ENCODE assay signal across 13 cellular contexts in genomic region chr15:44532689-44533088, GRCh38. TPM values are rescaled to one million over a fixed set of nuclear protein-coding genes. Genes with fewer than 3 reads are reported as not detected.
DNase-seq lines count a peak whose midpoint lies in the region; ATAC-seq and TF ChIP-seq lines count a peak whose summit lies in the region.
"Had no signal": no experiment of that assay in that cellular context is flagged by ENCODE, and none has a peak within 500 bp of the region (broad histone marks: within the 10 kb centered on the region; RNA-seq: fewer than 3 reads in every experiment).

No MANE protein-coding gene starts in this region.

- H3K4me1 ChIP-seq in Karpas-422 (ENCODE audit: low read length) = peaks cover 8% of the 10 kb centered on the region

- no peak for DNase-seq in activated CD4-positive, alpha-beta T cell treated with anti-CD3 and anti-CD28 coated beads for 36 hours
- DNase-seq in activated CD4-positive, alpha-beta T cell treated with anti-CD3 and anti-CD28 coated beads, Interleukin-2, amount 50 U/mL, for 48 hours = no peak
- DNase-seq in Karpas-422 (peak; percentile 55), MCF 10A (ENCODE audit: unreplicated experiment) (no peak), natural killer cell (no peak)
- no peak for DNase-seq in activated CD8-positive, alpha-beta T cell treated with anti-CD3 and anti-CD28 coated beads, Interleukin-2, amount 10 ng/mL, durations not matched to agents 7 days and 5 days
- no peak for DNase-seq in stimulated activated effector memory CD8-positive, alpha-beta T cell treated with anti-CD3 and anti-CD28 coated beads, Interleukin-12 subunit alpha, Interleukin-12 subunit beta, amount 100 ng/mL, for 72 hours (ENCODE audit: low spot score in 2 of 2)
- DNase-seq: cortex of kidney, mesenchymal stem cell, NCI-H1436 treated with DMSO at 0.1 percent for 48 hours, uterus had no signal

- no peaks in the 10 kb centered on the region for H3K36me3 ChIP-seq in Karpas-422 (ENCODE audit: insufficient read depth, low read length)
- H3K36me3 ChIP-seq: uterus had no signal

- no peak for ATAC-seq in activated CD4-positive, alpha-beta T cell treated with anti-CD3 and anti-CD28 coated beads for 36 hours
- ATAC-seq in activated CD8-positive, alpha-beta T cell treated with anti-CD3 and anti-CD28 coated beads, Interleukin-2, amount 10 ng/mL, durations not matched to agents 7 days and 5 days = no peak
- no peak for ATAC-seq in stimulated activated effector memory CD8-positive, alpha-beta T cell treated with anti-CD3 and anti-CD28 coated beads, Interleukin-12 subunit alpha, Interleukin-12 subunit beta, amount 100 ng/mL, for 72 hours
- no peak for ATAC-seq in GM21619 (IDR thresholded peaks at IDR 0.05; ENCODE audit: unreplicated experiment)
- ATAC-seq in natural killer cell = no peak

- H3K4me3 Mint-ChIP-seq in activated CD4-positive, alpha-beta T cell treated with anti-CD3 and anti-CD28 coated beads for 36 hours = no peak overlapping the region
- H3K4me3 Mint-ChIP-seq in activated CD8-positive, alpha-beta T cell treated with anti-CD3 and anti-CD28 coated beads, Interleukin-2, amount 10 ng/mL, durations not matched to agents 7 days and 5 days = no peak overlapping the region
- no peak overlapping the region for H3K4me3 Mint-ChIP-seq in stimulated activated effector memory CD8-positive, alpha-beta T cell treated with anti-CD3 and anti-CD28 coated beads, Interleukin-12 subunit alpha, Interleukin-12 subunit beta, amount 100 ng/mL, for 72 hours
- no peak overlapping the region for H3K4me3 Mint-ChIP-seq in MCF 10A (ENCODE audit: unreplicated experiment)
- H3K4me3 Mint-ChIP-seq in natural killer cell = no peak overlapping the region
- H3K4me3 Mint-ChIP-seq: T-helper 1 cell treated with Interleukin-12 subunit alpha and Interleukin-12 subunit beta and Interleukin-4 antibody, amounts not matched to agents 30 μg/mL and 1 μg/mL, for 36 hours had no signal

- H3K4me3 ChIP-seq in Karpas-422 (ENCODE audit: low read length) = no peak overlapping the region
- H3K4me3 ChIP-seq: uterus had no signal

- peaks cover 10% of the 10 kb centered on the region for H3K36me3 Mint-ChIP-seq in activated CD4-positive, alpha-beta T cell treated with anti-CD3 and anti-CD28 coated beads for 36 hours (ENCODE audit: low read depth)
- peaks cover 21% of the 10 kb centered on the region for H3K36me3 Mint-ChIP-seq in activated CD8-positive, alpha-beta T cell treated with anti-CD3 and anti-CD28 coated beads, Interleukin-2, amount 10 ng/mL, durations not matched to agents 7 days and 5 days (ENCODE audit: low read depth)
- peaks cover 61% of the 10 kb centered on the region for H3K36me3 Mint-ChIP-seq in stimulated activated effector memory CD8-positive, alpha-beta T cell treated with anti-CD3 and anti-CD28 coated beads, Interleukin-12 subunit alpha, Interleukin-12 subunit beta, amount 100 ng/mL, for 72 hours
- H3K36me3 Mint-ChIP-seq in MCF 10A (ENCODE audit: insufficient read depth, unreplicated experiment) (peaks cover 42% of the 10 kb centered on the region), natural killer cell (no peaks in the 10 kb centered on the region)

- no peak overlapping the region for H2AFZ ChIP-seq in Karpas-422 (ENCODE audit: low read length)

- POLR2A ChIA-PET in activated CD4-positive, alpha-beta T cell treated with anti-CD3 and anti-CD28 coated beads for 36 hours (lab: Charles Lee) = interaction anchor here (0.6 to 1.2 kb wide), 2 partner anchors 11 to 14 kb away, joined by 3 read pairs; no protein-coding TSS in a partner anchor
- POLR2A ChIA-PET in activated CD8-positive, alpha-beta T cell treated with anti-CD3 and anti-CD28 coated beads, Interleukin-2, amount 10 ng/mL, durations not matched to agents 7 days and 5 days (lab: Charles Lee) = no interaction called here
- POLR2A ChIA-PET in MCF 10A (lab: Yijun Ruan, JAX) = interaction anchor here (0.6 kb wide), 3 partner anchors 90 to 247 kb away, joined by 3 to 4 read pairs (median 3); no protein-coding TSS in a partner anchor

- no peak overlapping the region for H3K4me2 ChIP-seq in Karpas-422 (ENCODE audit: low read depth, low read length, poor library complexity, severe bottlenecking)

- H3K27ac Mint-ChIP-seq in activated CD4-positive, alpha-beta T cell treated with anti-CD3 and anti-CD28 coated beads for 36 hours = peak overlapping the region; percentile 19
- peak overlapping the region; percentile 49 for H3K27ac Mint-ChIP-seq in activated CD8-positive, alpha-beta T cell treated with anti-CD3 and anti-CD28 coated beads, Interleukin-2, amount 10 ng/mL, durations not matched to agents 7 days and 5 days
- H3K27ac Mint-ChIP-seq in stimulated activated effector memory CD8-positive, alpha-beta T cell treated with anti-CD3 and anti-CD28 coated beads, Interleukin-12 subunit alpha, Interleukin-12 subunit beta, amount 100 ng/mL, for 72 hours = peak overlapping the region; percentile 34
- no peak overlapping the region for H3K27ac Mint-ChIP-seq in MCF 10A (ENCODE audit: low read depth, unreplicated experiment)
- H3K27ac Mint-ChIP-seq in natural killer cell = peak overlapping the region in 1 of 2 donors; percentile 16
- H3K27ac Mint-ChIP-seq: T-helper 1 cell treated with Interleukin-12 subunit alpha and Interleukin-12 subunit beta and Interleukin-4 antibody, amounts not matched to agents 30 μg/mL and 1 μg/mL, for 36 hours had no signal

- no peaks in the 10 kb centered on the region for H3K9me2 ChIP-seq in Karpas-422 (replicated peaks; ENCODE audit: insufficient read depth, low read length)

- intact Hi-C loops in activated CD4-positive, alpha-beta T cell treated with anti-CD3 and anti-CD28 coated beads for 36 hours (cut with DNase I, micrococcal nuclease) = loop anchor here in 1 of 2 experiments (10.0 kb wide), 1 partner anchor 708 kb away; the partner anchor contains the start of genes MFAP1 and WDR76
- intact Hi-C loops in MCF 10A (cut with micrococcal nuclease) (no loop called here), natural killer cell (cut with micrococcal nuclease) (no loop called here)

- H3K9ac ChIP-seq in Karpas-422 (ENCODE audit: low read length) = no peak overlapping the region

- H3K79me2 ChIP-seq in Karpas-422 (ENCODE audit: low read length) = peaks cover 23% of the 10 kb centered on the region

- H3K9me3 ChIP-seq in Karpas-422 (ENCODE audit: low read length) = no peaks in the 10 kb centered on the region
- H3K9me3 ChIP-seq: uterus had no signal

- H4K20me1 ChIP-seq in Karpas-422 (ENCODE audit: insufficient read depth, low read depth, low read length) = peaks cover 3% of the 10 kb centered on the region; the same call in 1 of the 2 replicates

- TF ChIP-seq CTCF in MCF 10A (IDR thresholded peaks at IDR 0.05; ENCODE audit: unreplicated experiment) = no peak
- no peak for TF ChIP-seq CTCF in natural killer cell (IDR thresholded peaks at IDR 0.05)

- no TSS peak for BruUV-seq in MCF 10A (replicated peaks; lab: Mats Ljungman, UMichigan)

- no peak overlapping the region for H3K27ac ChIP-seq in Karpas-422 (ENCODE audit: low read length)
- H3K27ac ChIP-seq: uterus had no signal

- H3K27me3 ChIP-seq in Karpas-422 (ENCODE audit: low read length) = no peaks in the 10 kb centered on the region
- H3K27me3 ChIP-seq: uterus had no signal

- no peaks in the 10 kb centered on the region for H3K9me3 Mint-ChIP-seq in activated CD4-positive, alpha-beta T cell treated with anti-CD3 and anti-CD28 coated beads for 36 hours (ENCODE audit: low read depth)
- H3K9me3 Mint-ChIP-seq in activated CD8-positive, alpha-beta T cell treated with anti-CD3 and anti-CD28 coated beads, Interleukin-2, amount 10 ng/mL, durations not matched to agents 7 days and 5 days (ENCODE audit: insufficient read depth) = no peaks in the 10 kb centered on the region
- no peaks in the 10 kb centered on the region for H3K9me3 Mint-ChIP-seq in stimulated activated effector memory CD8-positive, alpha-beta T cell treated with anti-CD3 and anti-CD28 coated beads, Interleukin-12 subunit alpha, Interleukin-12 subunit beta, amount 100 ng/mL, for 72 hours
- H3K9me3 Mint-ChIP-seq in MCF 10A (ENCODE audit: unreplicated experiment) = no peaks in the 10 kb centered on the region
- H3K9me3 Mint-ChIP-seq in natural killer cell = no peaks in the 10 kb centered on the region
- H3K9me3 Mint-ChIP-seq: T-helper 1 cell treated with Interleukin-12 subunit alpha and Interleukin-12 subunit beta and Interleukin-4 antibody, amounts not matched to agents 30 μg/mL and 1 μg/mL, for 36 hours had no signal

- CTCF ChIA-PET in activated CD4-positive, alpha-beta T cell treated with anti-CD3 and anti-CD28 coated beads for 36 hours (lab: Charles Lee) = interaction anchor here (1.0 to 1.8 kb wide), 10 partner anchors 10 to 297 kb away, joined by 3 to 7 read pairs (median 4); no protein-coding TSS in a partner anchor
- CTCF ChIA-PET in activated CD8-positive, alpha-beta T cell treated with anti-CD3 and anti-CD28 coated beads, Interleukin-2, amount 10 ng/mL, durations not matched to agents 7 days and 5 days (lab: Charles Lee) = interaction anchor here (0.6 to 2.0 kb wide), 13 partner anchors 10 to 130 kb away, joined by 3 to 13 read pairs (median 3); no protein-coding TSS in a partner anchor
- CTCF ChIA-PET in MCF 10A (lab: Yijun Ruan, JAX) = interaction anchor here (0.6 to 2.4 kb wide), 5 partner anchors 12 to 130 kb away, joined by 3 to 7 read pairs (median 3); no protein-coding TSS in a partner anchor

- H3K4me1 Mint-ChIP-seq in activated CD4-positive, alpha-beta T cell treated with anti-CD3 and anti-CD28 coated beads for 36 hours = peaks cover 18% of the 10 kb centered on the region
- peaks cover 22% of the 10 kb centered on the region for H3K4me1 Mint-ChIP-seq in activated CD8-positive, alpha-beta T cell treated with anti-CD3 and anti-CD28 coated beads, Interleukin-2, amount 10 ng/mL, durations not matched to agents 7 days and 5 days (ENCODE audit: low read depth)
- peaks cover 15% of the 10 kb centered on the region for H3K4me1 Mint-ChIP-seq in stimulated activated effector memory CD8-positive, alpha-beta T cell treated with anti-CD3 and anti-CD28 coated beads, Interleukin-12 subunit alpha, Interleukin-12 subunit beta, amount 100 ng/mL, for 72 hours
- H3K4me1 Mint-ChIP-seq in MCF 10A (ENCODE audit: insufficient read depth, unreplicated experiment) = peaks cover 11% of the 10 kb centered on the region
- H3K4me1 Mint-ChIP-seq in natural killer cell = peaks cover 15 to 23% of the 10 kb centered on the region in 2 donors

- no peaks in the 10 kb centered on the region for H3K27me3 Mint-ChIP-seq in activated CD4-positive, alpha-beta T cell treated with anti-CD3 and anti-CD28 coated beads for 36 hours
- no peaks in the 10 kb centered on the region for H3K27me3 Mint-ChIP-seq in activated CD8-positive, alpha-beta T cell treated with anti-CD3 and anti-CD28 coated beads, Interleukin-2, amount 10 ng/mL, durations not matched to agents 7 days and 5 days (ENCODE audit: low read depth)
- H3K27me3 Mint-ChIP-seq in MCF 10A (ENCODE audit: insufficient read depth, unreplicated experiment) (no peaks in the 10 kb centered on the region), natural killer cell (ENCODE audit: low read depth in 2 of 2) (no peaks in the 10 kb centered on the region)

RNA-seq across cellular contexts. Expression of gene EIF3J, which starts 4.3 kb away (rescaled TPM):
- total RNA-seq in activated CD4-positive, alpha-beta T cell treated with anti-CD3 and anti-CD28 coated beads for 36 hours = 100 to 1,000 TPM; 106 to 143 TPM
- 36.1 and 70.7 TPM in 2 replicates for total RNA-seq in Karpas-422 (2014; rRNA removed; shearing (Covaris generic); ENCODE audit: low replicate concordance)
- 100 to 1,000 TPM in 1 of 2 experiments, 10 to 100 TPM in 1; 91.6 to 100 TPM for total RNA-seq in activated CD8-positive, alpha-beta T cell treated with anti-CD3 and anti-CD28 coated beads, Interleukin-2, amount 10 ng/mL, durations not matched to agents 7 days and 5 days
- total RNA-seq in MCF 10A (2022) (165 and 213 TPM in 2 replicates), natural killer cell (10 to 100 TPM; 53.1 to 75.7 (median 72.4) TPM)
